Comparison of ENCODE assay signal across 28 cellular contexts in the genomic region with DNA sequence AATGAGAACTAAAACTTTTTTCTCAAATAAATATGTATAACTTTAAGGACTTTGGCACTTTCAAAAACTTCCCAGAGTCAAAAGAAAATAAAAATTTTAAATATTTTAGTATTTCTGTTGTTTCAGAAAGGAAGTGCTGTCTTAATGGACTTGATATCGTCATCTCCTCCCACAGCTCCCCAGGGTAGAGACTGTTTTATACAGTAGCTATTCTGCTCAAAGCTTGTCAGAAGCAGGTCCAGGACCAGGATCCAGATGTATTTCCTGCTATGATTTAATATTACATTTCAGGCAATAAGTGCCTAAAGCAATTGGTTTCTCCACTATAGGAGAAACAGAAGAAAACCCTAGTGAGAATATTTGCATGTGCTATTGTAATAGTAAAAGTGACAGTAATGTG.
"Had no signal": no experiment of that assay in that cellular context is flagged by ENCODE, and none has a peak within 500 bp of the region (broad histone marks: within the 10 kb centered on the region; RNA-seq: fewer than 3 reads in every experiment).

No MANE protein-coding gene starts in this region.

- H3K27ac ChIP-seq: KMS-11, PC-9, RWPE1, SJSA1 had no signal

- H3K4me1 ChIP-seq: SJSA1 had no signal

- H3K9me3 ChIP-seq: SJSA1, SK-N-SH had no signal

- H3K36me3 ChIP-seq: SJSA1 had no signal

- H3K4me2 ChIP-seq: KMS-11, PC-9, SK-N-SH had no signal

- H3K9ac ChIP-seq: KMS-11, SK-N-SH had no signal

- DNase-seq: Karpas-422, MM.1S, MV-4-11, NCI-H1092, NCI-H1105, NCI-H1417 treated with DMSO at 0.1 percent for 48 hours, NCI-H1436 treated with DMSO at 0.1 percent for 48 hours, NCI-H1694 treated with DMSO at 0.1 percent for 48 hours, NCI-H187 treated with DMSO at 0.1 percent for 48 hours, NCI-H2029, NCI-H2081, NCI-H2171 treated with DMSO at 0.1 percent for 48 hours, NCI-H2227 treated with DMSO at 0.1 percent for 48 hours, NCI-H446 treated with DMSO at 0.1 percent for 48 hours, NCI-H510A, NCI-H524, NCI-H526, NCI-H69, NCI-H748 treated with DMSO at 0.1 percent for 48 hours, NCI-H82, PC-9, Right ventricle myocardium superior, SHP77 treated with DMSO at 0.1 percent for 48 hours, SK-N-SH, SW 1271 had no signal

- H3K27me3 ChIP-seq: SJSA1 had no signal

- H3K4me3 ChIP-seq: PC-9, SJSA1 had no signal
